ENCODE assay signal across 1 cellular context in the genomic region with DNA sequence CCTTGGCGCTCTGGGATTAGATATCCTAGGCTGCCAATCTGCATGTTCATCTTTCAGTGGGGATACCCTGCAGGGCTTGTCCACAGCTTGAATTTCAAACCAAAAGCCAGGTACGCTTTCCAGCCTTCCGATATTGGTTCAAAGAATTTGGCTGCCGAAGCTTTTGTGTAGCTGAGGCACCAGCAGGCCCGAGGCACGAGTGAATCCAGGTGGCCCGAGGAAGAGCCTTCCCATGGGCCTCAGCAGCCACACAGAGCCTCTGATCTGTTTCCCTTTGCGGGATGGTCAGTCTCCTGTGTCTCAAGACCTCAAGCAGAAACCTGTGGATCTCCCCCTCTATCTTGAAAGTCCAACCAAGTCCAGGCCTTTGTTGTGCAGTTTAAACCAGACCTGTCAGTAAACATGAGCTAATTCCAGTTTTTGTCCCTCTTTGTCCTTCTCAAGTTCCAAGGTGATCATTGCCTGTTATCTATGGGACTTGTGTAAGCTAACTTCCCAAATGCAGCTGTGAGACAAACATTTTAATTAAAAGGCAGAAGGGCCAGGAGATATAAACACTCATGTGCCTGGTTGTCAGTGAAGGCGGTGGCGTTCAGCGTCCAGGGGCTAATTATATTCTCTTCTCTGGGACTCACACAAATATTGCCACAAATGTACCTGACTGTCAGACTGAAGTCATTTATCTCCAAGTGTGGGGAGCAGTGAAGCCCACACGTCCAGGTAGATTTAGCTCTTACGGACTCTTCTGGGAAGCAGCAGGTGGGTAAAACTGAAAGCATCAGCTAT.
TF ChIP-seq lines count a peak whose summit lies in the region.

No MANE protein-coding gene starts in this region.

TF ChIP-seq in HCT116, 20 proteins besides CTCF, POLR2A, EP300 and RAD21:
- TF ChIP-seq CBX3 (IDR thresholded peaks at IDR 0.05; ENCODE audit: low read depth) (no peak), EGR1 (IDR thresholded peaks at IDR 0.05; ENCODE audit: low read depth) (no peak), POLR2AphosphoS5 (IDR thresholded peaks at IDR 0.05; ENCODE audit: low read depth, low read length) (no peak), MAX (IDR thresholded peaks at IDR 0.05) (no peak), JUND (IDR thresholded peaks at IDR 0.05) (no peak), YY1 (IDR thresholded peaks at IDR 0.05; ENCODE audit: extremely low read depth, insufficient replicate concordance, low read depth, low read length) (no peak), SP1 (IDR thresholded peaks at IDR 0.05; ENCODE audit: low read depth) (no peak), FOSL1 (IDR thresholded peaks at IDR 0.05; ENCODE audit: low read depth) (no peak), EZH2 (IDR thresholded peaks at IDR 0.05) (no peak)
